In the genomic region with DNA sequence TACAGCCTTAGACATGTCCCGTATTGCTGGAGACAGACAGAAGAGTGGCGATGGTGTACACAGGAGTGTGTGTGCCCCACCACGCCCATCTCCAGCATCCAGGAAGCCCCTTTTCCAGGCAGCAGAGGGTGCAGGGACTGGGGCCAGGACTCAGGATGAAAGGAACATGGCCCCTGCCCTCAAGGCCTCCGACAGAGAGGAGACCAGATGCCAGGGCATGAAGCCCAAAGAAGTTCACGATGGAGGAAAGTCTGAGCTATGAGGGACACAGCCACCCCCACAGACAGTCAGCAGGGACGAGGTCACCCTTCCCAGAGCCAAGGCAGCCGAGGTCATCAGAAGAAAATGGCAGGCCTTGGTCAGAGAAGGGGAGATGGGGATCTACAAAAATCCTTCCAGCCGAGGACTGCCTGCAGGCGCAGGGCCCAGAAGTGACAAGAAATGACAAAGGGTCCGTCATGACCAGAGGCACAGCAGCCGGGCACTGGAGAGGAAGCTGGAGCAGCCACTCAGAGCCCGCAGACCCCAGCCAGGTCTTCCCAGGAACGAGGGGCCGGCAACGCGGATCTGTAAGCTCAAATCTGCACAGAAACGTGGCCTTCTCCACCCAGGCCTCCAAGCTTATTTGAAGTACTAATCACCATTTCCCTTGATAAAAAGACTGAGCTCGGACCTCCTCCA, we compare ENCODE assay signal across 16 cellular contexts.
DNase-seq lines count a peak whose midpoint lies in the region; ATAC-seq, FAIRE-seq and TF ChIP-seq lines count a peak whose summit lies in the region.
"Had no signal": no experiment of that assay in that cellular context is flagged by ENCODE, and none has a peak within 500 bp of the region (broad histone marks: within the 10 kb centered on the region; RNA-seq: fewer than 3 reads in every experiment).

No MANE protein-coding gene starts in this region.

- no peaks in the 10 kb centered on the region for H3K36me3 ChIP-seq in GM23338 (ENCODE audit: insufficient read depth)
- H3K36me3 ChIP-seq: SJCRH30 had no signal

- H3K9me3 Mint-ChIP-seq in GM23338 (no peaks in the 10 kb centered on the region), WTC11 (no peaks in the 10 kb centered on the region)

- H3K36me3 Mint-ChIP-seq in GM23338 (ENCODE audit: low read depth) (no peaks in the 10 kb centered on the region; the same call in 2 of the 3 replicates), WTC11 (no peaks in the 10 kb centered on the region)
- H3K36me3 Mint-ChIP-seq: CD4-positive, CD25-positive, alpha-beta regulatory T cell had no signal

- H3K4me1 Mint-ChIP-seq in GM23338 (peaks cover 26% of the 10 kb centered on the region), WTC11 (peaks cover 31% of the 10 kb centered on the region)
- H3K4me1 Mint-ChIP-seq: CD4-positive, CD25-positive, alpha-beta regulatory T cell had no signal

- POLR2A ChIA-PET in WTC11 (lab: Charles Lee): no interaction called here

- H3K9me2 ChIP-seq in GM23338 (ENCODE audit: insufficient read depth): no peaks in the 10 kb centered on the region; the same call in 1 of the 2 replicates

- FAIRE-seq in GM12892 (lab: Jason Lieb, UNC): no peak
- FAIRE-seq: K562 had no signal

- no peak overlapping the region for H3K4me3 ChIP-seq in GM23338
- H3K4me3 ChIP-seq: K562, SJCRH30 had no signal

- H3K27ac ChIP-seq in GM23338 (ENCODE audit: low read depth): no peak overlapping the region
- H3K27ac ChIP-seq: RWPE1, SJCRH30 had no signal

- H3K27me3 Mint-ChIP-seq in GM23338 (ENCODE audit: insufficient read depth, low read depth, poor library complexity): peaks cover 3% of the 10 kb centered on the region
- H3K27me3 Mint-ChIP-seq in WTC11 (ENCODE audit: low read depth): no peaks in the 10 kb centered on the region; the same call in 1 of the 2 replicates
- H3K27me3 Mint-ChIP-seq: CD4-positive, CD25-positive, alpha-beta regulatory T cell had no signal

- no peaks in the 10 kb centered on the region; the same call in 1 of the 2 replicates for H3K4me1 ChIP-seq in GM23338 (ENCODE audit: insufficient read depth)
- H3K4me1 ChIP-seq: SJCRH30 had no signal

- H3K4me3 Mint-ChIP-seq in GM23338: no peak overlapping the region
- no peak overlapping the region for H3K4me3 Mint-ChIP-seq in WTC11
- H3K4me3 Mint-ChIP-seq: CD4-positive, CD25-positive, alpha-beta regulatory T cell had no signal

- no peaks in the 10 kb centered on the region for H3F3A ChIP-seq in GM23338 (replicated peaks; ENCODE audit: low read depth)

- H3K79me2 ChIP-seq in GM23338 (replicated peaks; ENCODE audit: insufficient read depth): no peaks in the 10 kb centered on the region

- H3K27me3 ChIP-seq in GM23338 (ENCODE audit: insufficient read depth): no peaks in the 10 kb centered on the region
- H3K27me3 ChIP-seq: SJCRH30 had no signal

- no peak overlapping the region for H3K4me2 ChIP-seq in GM23338

- peak overlapping the region; percentile 38; the same call in 1 of the 2 replicates for H2AFZ ChIP-seq in GM23338

- no peak for TF ChIP-seq POLR2A in GM12892 (IDR thresholded peaks at IDR 0.05; ENCODE audit: low read depth, low read length)

- CTCF ChIA-PET in WTC11 (lab: Charles Lee): no interaction called here

- DNase-seq in GM23338 (ENCODE audit: low spot score) (no peak), WTC11 (ENCODE audit: low spot score) (peak; percentile 6), left lobe of liver (ENCODE audit: low spot score) (peak; percentile 47), posterior vena cava (ENCODE audit: low spot score) (peak; percentile 61), GM12892 (ENCODE audit: insufficient read length) (no peak), NCI-H2196 (lab: John Stamatoyannopoulos, UW; ENCODE audit: unreplicated experiment) (no peak), NCI-H524 treated with DMSO at 0.1 percent for 48 hours (lab: John Stamatoyannopoulos, UW) (no peak)
- DNase-seq: Caco-2; CD4-positive, CD25-positive, alpha-beta regulatory T cell; NCI-H187; NK-92 treated with Interleukin-12 subunit alpha and Interleukin-12 subunit beta, amount 100 ng/mL, for 24 hours; SJCRH30 had no signal

- H4K20me1 ChIP-seq in GM23338 (replicated peaks; ENCODE audit: insufficient read depth): no peaks in the 10 kb centered on the region

- intact Hi-C loops in posterior vena cava (cut with DNase I): no loop called here

- TF ChIP-seq CTCF in GM23338 (conservative IDR thresholded peaks at IDR 0.05; ENCODE audit: low read depth in 2 of 2) (no peak), WTC11 (IDR thresholded peaks at IDR 0.05) (no peak)

- no peak for ATAC-seq in GM23338
- ATAC-seq in WTC11: no peak
- peak; percentile 5 for ATAC-seq in left lobe of liver
- no peak for ATAC-seq in GM19324 (IDR thresholded peaks at IDR 0.05; ENCODE audit: low FRiP score, unreplicated experiment)
- ATAC-seq: HCT116, K562 had no signal

- H3K27ac Mint-ChIP-seq in GM23338 (no peak overlapping the region), WTC11 (no peak overlapping the region)
- H3K27ac Mint-ChIP-seq: CD4-positive, CD25-positive, alpha-beta regulatory T cell had no signal

TF ChIP-seq in GM23338, 12 proteins besides CTCF, POLR2A, EP300 and RAD21 (continues in another document):
- TF ChIP-seq EZH2 (IDR thresholded peaks at IDR 0.05; ENCODE audit: low read depth, unreplicated experiment): no peak
- TF ChIP-seq JUNB (IDR thresholded peaks at IDR 0.05; ENCODE audit: unreplicated experiment): no peak
- TF ChIP-seq, protein P1, sequence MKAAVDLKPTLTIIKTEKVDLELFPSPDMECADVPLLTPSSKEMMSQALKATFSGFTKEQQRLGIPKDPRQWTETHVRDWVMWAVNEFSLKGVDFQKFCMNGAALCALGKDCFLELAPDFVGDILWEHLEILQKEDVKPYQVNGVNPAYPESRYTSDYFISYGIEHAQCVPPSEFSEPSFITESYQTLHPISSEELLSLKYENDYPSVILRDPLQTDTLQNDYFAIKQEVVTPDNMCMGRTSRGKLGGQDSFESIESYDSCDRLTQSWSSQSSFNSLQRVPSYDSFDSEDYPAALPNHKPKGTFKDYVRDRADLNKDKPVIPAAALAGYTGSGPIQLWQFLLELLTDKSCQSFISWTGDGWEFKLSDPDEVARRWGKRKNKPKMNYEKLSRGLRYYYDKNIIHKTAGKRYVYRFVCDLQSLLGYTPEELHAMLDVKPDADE (IDR thresholded peaks at IDR 0.05): no peak
- no peak for TF ChIP-seq NANOG (IDR thresholded peaks at IDR 0.05; ENCODE audit: borderline replicate concordance)
- no peak for TF ChIP-seq POLR2AphosphoS5 (IDR thresholded peaks at IDR 0.05; ENCODE audit: low read depth)

TF ChIP-seq in WTC11, 78 proteins besides CTCF, POLR2A, EP300 and RAD21:
- TF ChIP-seq, protein P2, sequence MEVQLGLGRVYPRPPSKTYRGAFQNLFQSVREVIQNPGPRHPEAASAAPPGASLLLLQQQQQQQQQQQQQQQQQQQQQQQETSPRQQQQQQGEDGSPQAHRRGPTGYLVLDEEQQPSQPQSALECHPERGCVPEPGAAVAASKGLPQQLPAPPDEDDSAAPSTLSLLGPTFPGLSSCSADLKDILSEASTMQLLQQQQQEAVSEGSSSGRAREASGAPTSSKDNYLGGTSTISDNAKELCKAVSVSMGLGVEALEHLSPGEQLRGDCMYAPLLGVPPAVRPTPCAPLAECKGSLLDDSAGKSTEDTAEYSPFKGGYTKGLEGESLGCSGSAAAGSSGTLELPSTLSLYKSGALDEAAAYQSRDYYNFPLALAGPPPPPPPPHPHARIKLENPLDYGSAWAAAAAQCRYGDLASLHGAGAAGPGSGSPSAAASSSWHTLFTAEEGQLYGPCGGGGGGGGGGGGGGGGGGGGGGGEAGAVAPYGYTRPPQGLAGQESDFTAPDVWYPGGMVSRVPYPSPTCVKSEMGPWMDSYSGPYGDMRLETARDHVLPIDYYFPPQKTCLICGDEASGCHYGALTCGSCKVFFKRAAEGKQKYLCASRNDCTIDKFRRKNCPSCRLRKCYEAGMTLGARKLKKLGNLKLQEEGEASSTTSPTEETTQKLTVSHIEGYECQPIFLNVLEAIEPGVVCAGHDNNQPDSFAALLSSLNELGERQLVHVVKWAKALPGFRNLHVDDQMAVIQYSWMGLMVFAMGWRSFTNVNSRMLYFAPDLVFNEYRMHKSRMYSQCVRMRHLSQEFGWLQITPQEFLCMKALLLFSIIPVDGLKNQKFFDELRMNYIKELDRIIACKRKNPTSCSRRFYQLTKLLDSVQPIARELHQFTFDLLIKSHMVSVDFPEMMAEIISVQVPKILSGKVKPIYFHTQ (CRISPR knock-in tag; IDR thresholded peaks at IDR 0.05): no peak
- TF ChIP-seq NFATC4 (CRISPR knock-in tag; IDR thresholded peaks at IDR 0.05): no peak
- no peak for TF ChIP-seq GABPB1 (CRISPR knock-in tag; IDR thresholded peaks at IDR 0.05)

Comparison
In these comparisons a context has a peak if more than half of its experiments do, and no peak if none do; other contexts are left out.
1. DNase-seq: peak in WTC11 (single experiment), left lobe of liver (single experiment) and posterior vena cava (single experiment); none in GM23338 (single experiment), GM12892 (single experiment), NCI-H2196 (single experiment) and NCI-H524 treated with DMSO at 0.1 percent for 48 hours (single experiment).